In genomic region chr1:204319462-204319861, GRCh38 we compare ENCODE assay signal across 13 cellular contexts. TPM values are rescaled to one million over a fixed set of nuclear protein-coding genes. Genes with fewer than 3 reads are reported as not detected.
DNase-seq lines count a peak whose midpoint lies in the region; ATAC-seq and TF ChIP-seq lines count a peak whose summit lies in the region.
"Had no signal": no experiment of that assay in that cellular context is flagged by ENCODE, and none has a peak within 500 bp of the region (broad histone marks: within the 10 kb centered on the region; RNA-seq: fewer than 3 reads in every experiment).

No MANE protein-coding gene starts in this region.

- H3K9me3 ChIP-seq in colonic mucosa (no peaks in the 10 kb centered on the region), mesodermal cell (ENCODE audit: control insufficient read depth, low read length) (no peaks in the 10 kb centered on the region), left ventricle myocardium inferior (replicated peaks) (no peaks in the 10 kb centered on the region)
- H3K9me3 ChIP-seq: gastrocnemius medialis had no signal

- peaks cover 9% of the 10 kb centered on the region for H3K27me3 Mint-ChIP-seq in activated T-cell treated with anti-CD3 and anti-CD28 coated beads, Interleukin-2, amount 50 U/mL, for 72 hours (ENCODE audit: low read depth)

- 86 to 88% methylated on average over 4 to 5 of the region's 6 CpGs for WGBS in mesodermal cell (ENCODE audit: insufficient coverage in 2 of 2), 2 experiments

- H3K36me3 Mint-ChIP-seq in activated T-cell treated with anti-CD3 and anti-CD28 coated beads, Interleukin-2, amount 50 U/mL, for 72 hours (ENCODE audit: insufficient read depth in 2 of 2): no peaks in the 10 kb centered on the region
- H3K36me3 Mint-ChIP-seq: CD8-positive, alpha-beta memory T cell; naive B cell had no signal

- no peaks in the 10 kb centered on the region for H3K9me3 Mint-ChIP-seq in activated T-cell treated with anti-CD3 and anti-CD28 coated beads, Interleukin-2, amount 50 U/mL, for 72 hours
- H3K9me3 Mint-ChIP-seq: activated naive CD4-positive, alpha-beta T cell treated with anti-CD3 and anti-CD28 coated beads for 36 hours; CD8-positive, alpha-beta memory T cell; naive B cell had no signal

- H3K9ac ChIP-seq in colonic mucosa (ENCODE audit: low read depth in 2 of 2, low read length in 2 of 2): no peak overlapping the region

- H3K4me1 Mint-ChIP-seq in activated T-cell treated with anti-CD3 and anti-CD28 coated beads, Interleukin-2, amount 50 U/mL, for 72 hours (ENCODE audit: low read depth): peaks cover 54% of the 10 kb centered on the region
- H3K4me1 Mint-ChIP-seq: CD8-positive, alpha-beta memory T cell had no signal

- no peak for ATAC-seq in activated T-cell treated with anti-CD3 and anti-CD28 coated beads, Interleukin-2, amount 50 U/mL, for 72 hours (replicated peaks in 1 of 2)
- ATAC-seq in HG03045 (IDR thresholded peaks at IDR 0.05; ENCODE audit: unreplicated experiment): no peak

- intact Hi-C loops in colonic mucosa (cut with DNase I): no loop called here
- intact Hi-C loops in left ventricle myocardium inferior (cut with micrococcal nuclease): no loop called here

- H3K27ac ChIP-seq in colonic mucosa (peak overlapping the region; percentile 46), mesodermal cell (ENCODE audit: low read depth, low read length, severe bottlenecking) (peak overlapping the region; percentile 79), left ventricle myocardium inferior (replicated peaks) (no peak overlapping the region)
- H3K27ac ChIP-seq: gastrocnemius medialis had no signal

- H3K4me3 Mint-ChIP-seq in activated T-cell treated with anti-CD3 and anti-CD28 coated beads, Interleukin-2, amount 50 U/mL, for 72 hours: no peak overlapping the region
- H3K4me3 Mint-ChIP-seq: activated naive CD4-positive, alpha-beta T cell treated with anti-CD3 and anti-CD28 coated beads for 36 hours; CD8-positive, alpha-beta memory T cell; naive B cell had no signal

- DNase-seq in AG08395 (ENCODE audit: low spot score) (peak; percentile 81), LoVo (ENCODE audit: low spot score) (peak; percentile 68), colonic mucosa (no peak), left ventricle myocardium inferior (no peak), NCI-H2029 treated with DMSO at 0.1 percent for 48 hours (lab: John Stamatoyannopoulos, UW) (no peak)
- no peak for DNase-seq in activated T-cell treated with anti-CD3 and anti-CD28 coated beads, Interleukin-2, amount 50 U/mL, for 72 hours
- DNase-seq: activated naive CD4-positive, alpha-beta T cell treated with anti-CD3 and anti-CD28 coated beads for 36 hours; CD8-positive, alpha-beta memory T cell; gastrocnemius medialis; naive B cell; NCI-H446 had no signal

- no peaks in the 10 kb centered on the region for H3K27me3 ChIP-seq in colonic mucosa
- H3K27me3 ChIP-seq in left ventricle myocardium inferior (ENCODE audit: low read depth): no peaks in the 10 kb centered on the region
- H3K27me3 ChIP-seq: gastrocnemius medialis had no signal

- TF ChIP-seq CTCF in colonic mucosa (IDR thresholded peaks at IDR 0.05) (no peak), left ventricle myocardium inferior (IDR thresholded peaks at IDR 0.05; ENCODE audit: borderline replicate concordance) (no peak)

- no peak overlapping the region for H3K27ac Mint-ChIP-seq in activated T-cell treated with anti-CD3 and anti-CD28 coated beads, Interleukin-2, amount 50 U/mL, for 72 hours
- H3K27ac Mint-ChIP-seq: activated naive CD4-positive, alpha-beta T cell treated with anti-CD3 and anti-CD28 coated beads for 36 hours; CD8-positive, alpha-beta memory T cell had no signal

- H3K4me3 ChIP-seq in colonic mucosa (no peak overlapping the region), mesodermal cell (ENCODE audit: extremely low read depth, insufficient read depth, low read length, poor library complexity, severe bottlenecking) (no peak overlapping the region), left ventricle myocardium inferior (no peak overlapping the region)
- H3K4me3 ChIP-seq: gastrocnemius medialis had no signal

- no peaks in the 10 kb centered on the region for H3K36me3 ChIP-seq in colonic mucosa
- no peaks in the 10 kb centered on the region for H3K36me3 ChIP-seq in mesodermal cell (ENCODE audit: control insufficient read depth, insufficient read depth, low read length)
- no peaks in the 10 kb centered on the region for H3K36me3 ChIP-seq in left ventricle myocardium inferior
- H3K36me3 ChIP-seq: gastrocnemius medialis had no signal

- peaks cover 6% of the 10 kb centered on the region for H3K4me1 ChIP-seq in colonic mucosa
- peaks cover 66% of the 10 kb centered on the region for H3K4me1 ChIP-seq in mesodermal cell (ENCODE audit: control insufficient read depth, insufficient read depth, low read length, poor library complexity, severe bottlenecking)
- H3K4me1 ChIP-seq in left ventricle myocardium inferior: peaks cover 19% of the 10 kb centered on the region

RNA-seq across cellular contexts. Expression of gene PLEKHA6, which starts 40.3 kb away (rescaled TPM):
- total RNA-seq in colonic mucosa (100 to 1,000 TPM in 1 of 2 donors, 10 to 100 TPM in 1; 84.5 to 165 TPM), left ventricle myocardium inferior (28.8 TPM)
- 7.6 TPM for polyA plus RNA-seq in mesodermal cell (2013, experiment 1 of 2)
- 9.2 TPM for polyA plus RNA-seq in mesodermal cell (2013, experiment 2 of 2)
- 1 to 10 TPM in 1 of 2 donors, under 1 TPM in 1; 0.31 to 3.4 TPM for total RNA-seq in activated T-cell treated with anti-CD3 and anti-CD28 coated beads, Interleukin-2, amount 50 U/mL, for 72 hours
- polyA plus RNA-seq: CD8-positive, alpha-beta memory T cell had no signal

Comparison
In these comparisons a context has a peak if more than half of its experiments do, and no peak if none do; other contexts are left out.
1. DNase-seq: peak in AG08395 (single experiment) and LoVo (single experiment); none in colonic mucosa (single experiment), left ventricle myocardium inferior (single experiment), activated T-cell treated with anti-CD3 and anti-CD28 coated beads, Interleukin-2, amount 50 U/mL, for 72 hours (0 of 2) and NCI-H2029 treated with DMSO at 0.1 percent for 48 hours (single experiment).